ENCODE assay signal across 24 cellular contexts in the genomic region with DNA sequence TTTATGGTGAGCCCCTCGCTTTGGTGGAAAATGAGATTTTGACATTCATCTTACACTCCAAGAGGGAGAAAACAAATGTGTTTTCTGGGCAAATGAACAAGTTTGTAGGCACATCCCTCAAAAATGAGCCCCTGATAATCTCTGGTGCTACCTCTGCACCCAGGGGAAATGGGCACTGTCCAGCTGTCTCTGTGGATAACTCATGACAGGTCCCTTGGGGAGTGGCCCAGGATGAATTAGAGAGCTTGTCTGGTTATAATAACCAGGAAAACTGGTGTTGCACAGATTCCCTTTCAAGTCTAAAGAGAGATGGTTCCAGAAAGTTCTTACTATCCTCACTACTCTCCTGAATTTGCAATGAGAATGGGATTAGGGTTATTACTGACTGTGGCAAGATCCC. TPM values are rescaled to one million over a fixed set of nuclear protein-coding genes. Genes with fewer than 3 reads are reported as not detected.
DNase-seq lines count a peak whose midpoint lies in the region; ATAC-seq and TF ChIP-seq lines count a peak whose summit lies in the region.
"Had no signal": no experiment of that assay in that cellular context is flagged by ENCODE, and none has a peak within 500 bp of the region (broad histone marks: within the 10 kb centered on the region; RNA-seq: fewer than 3 reads in every experiment).

No MANE protein-coding gene starts in this region.

- H4K91ac ChIP-seq in mesenchymal stem cell (ENCODE audit: low read length): no peak overlapping the region

- H3K4me3 ChIP-seq in GM23248 (no peak overlapping the region; the same call in 1 of the 2 replicates), SJCRH30 (peak overlapping the region; percentile 38), mesenchymal stem cell (ENCODE audit: insufficient read depth in 1 of 2, low read depth in 1 of 2, low read length in 2 of 2) (peak overlapping the region in 1 of 2 experiments; percentile 48), thoracic aorta (peak overlapping the region; percentile 45)
- H3K4me3 ChIP-seq: adrenal gland, colonic mucosa, esophagus squamous epithelium, gastroesophageal sphincter, lung, Peyer's patch, prostate gland, spleen had no signal

- no peak overlapping the region for H2AK5ac ChIP-seq in mesenchymal stem cell (ENCODE audit: low read length, severe bottlenecking)

- no peak overlapping the region for H2BK120ac ChIP-seq in mesenchymal stem cell (ENCODE audit: low read depth, low read length)

- H3K27me3 ChIP-seq in GM23248 (replicated peaks; ENCODE audit: insufficient read depth) (no peaks in the 10 kb centered on the region), SJCRH30 (no peaks in the 10 kb centered on the region), mesenchymal stem cell (ENCODE audit: control insufficient read depth in 1 of 2, insufficient read depth in 1 of 2, low read length in 2 of 2) (no peaks in the 10 kb centered on the region), thoracic aorta (replicated peaks; ENCODE audit: insufficient read depth) (no peaks in the 10 kb centered on the region)
- H3K27me3 ChIP-seq: adrenal gland, colonic mucosa, esophagus squamous epithelium, gastroesophageal sphincter, Peyer's patch, spleen had no signal

- H3K4ac ChIP-seq in mesenchymal stem cell (ENCODE audit: low read depth in 1 of 2, low read length in 2 of 2): no peak overlapping the region

- H3K23ac ChIP-seq in mesenchymal stem cell (ENCODE audit: low read length in 2 of 2): no peak overlapping the region

- no peak overlapping the region for H3K14ac ChIP-seq in mesenchymal stem cell (ENCODE audit: low read length in 2 of 2)

- H4K20me1 ChIP-seq in GM23248 (ENCODE audit: insufficient read depth): no peaks in the 10 kb centered on the region

- H2BK12ac ChIP-seq in mesenchymal stem cell (ENCODE audit: low read length in 2 of 2): no peak overlapping the region

- H3K18ac ChIP-seq in mesenchymal stem cell (ENCODE audit: low read depth in 1 of 2, low read length in 2 of 2): no peak overlapping the region

- no peak overlapping the region for H3K27ac ChIP-seq in GM23248
- peak overlapping the region; percentile 98 for H3K27ac ChIP-seq in SJCRH30
- H3K27ac ChIP-seq in mesenchymal stem cell (ENCODE audit: low read length, poor library complexity, severe bottlenecking): no peak overlapping the region
- H3K27ac ChIP-seq in thoracic aorta: peak overlapping the region; percentile 65 to 71
- H3K27ac ChIP-seq: colonic mucosa, gastroesophageal sphincter, neutrophil, Peyer's patch, prostate gland had no signal

- H3K9me3 ChIP-seq in GM23248 (ENCODE audit: low read depth) (no peaks in the 10 kb centered on the region), SJCRH30 (replicated peaks) (no peaks in the 10 kb centered on the region), mesenchymal stem cell (ENCODE audit: control insufficient read depth, low read length) (no peaks in the 10 kb centered on the region), thoracic aorta (no peaks in the 10 kb centered on the region)
- H3K9me3 ChIP-seq: adrenal gland, colonic mucosa, esophagus squamous epithelium, gastroesophageal sphincter, neutrophil, Peyer's patch, prostate gland, spleen had no signal

- DNase-seq in GM23248 (no peak), SJCRH30 (peak; percentile 94 to 96), mesenchymal stem cell (no peak), thoracic aorta (ENCODE audit: low spot score) (no peak), 8988T (no peak), GM13977 (ENCODE audit: low spot score) (no peak), NCI-H526 (lab: John Stamatoyannopoulos, UW) (no peak)
- DNase-seq: activated CD8-positive, alpha-beta memory T cell treated with anti-CD3 and anti-CD28 coated beads for 24 hours; activated naive CD4-positive, alpha-beta T cell; activated T-cell treated with anti-CD3 and anti-CD28 coated beads, Interleukin-2, amount 50 U/mL, for 1 hour; CD4-positive, CD25-positive, alpha-beta regulatory T cell; esophagus squamous epithelium; HFFc6; NCI-H1930; Peyer's patch; spleen; stimulated activated CD4-positive, alpha-beta T cell treated with anti-CD3 and anti-CD28 coated beads, Interleukin-2, amount 100 ng/mL, for 48 hours had no signal

- no peak overlapping the region for H2BK5ac ChIP-seq in mesenchymal stem cell (ENCODE audit: low read depth, low read length, poor library complexity, severe bottlenecking)

- TF ChIP-seq CTCF in thoracic aorta (IDR thresholded peaks at IDR 0.05) (no peak), GM13977 (IDR thresholded peaks at IDR 0.05; ENCODE audit: extremely low read depth, insufficient read depth, missing control alignments) (no peak)

- 17 to 31% methylated on average over 1 of the region's 1 CpG for WGBS in GM23248 (ENCODE audit: low coverage in 1 of 2, low lambda C conversion rate in 2 of 2, missing lambda C conversion rate in 2 of 2), 2 experiments
- WGBS in mesenchymal stem cell: no CpG with 5 or more reads among the region's 1 CpG

- no peak for ATAC-seq in thoracic aorta (ENCODE audit: insufficient number of reproducible peaks, low FRiP score, low read depth)
- ATAC-seq: stimulated activated memory B cell treated with anti-CD40 and anti-IgM and Interleukin-4, amounts not matched to agents 10 μg/mL and 1 μg/mL and 100 μg/mL, for 72 hours had no signal

- H2AFZ ChIP-seq in GM23248: no peak overlapping the region
- H2AFZ ChIP-seq in mesenchymal stem cell (ENCODE audit: low read depth, low read length): no peak overlapping the region

- H3K4me2 ChIP-seq in GM23248 (ENCODE audit: unreplicated experiment) (peak overlapping the region; percentile 42), mesenchymal stem cell (ENCODE audit: low read length, poor library complexity, severe bottlenecking) (no peak overlapping the region)

- H4K8ac ChIP-seq in mesenchymal stem cell (ENCODE audit: low read length): no peak overlapping the region

- in situ Hi-C loops in GM23248 (cut with MboI): no loop called here
- in situ Hi-C loops in GM13977 (cut with MboI; ENCODE audit: low pct_unique_long_range_greater_than_20kb, low sequenced_read_pairs, unreplicated experiment): no loop called here

- no peaks in the 10 kb centered on the region for H3K79me2 ChIP-seq in GM23248 (ENCODE audit: insufficient read depth)

- no peaks in the 10 kb centered on the region for H3K79me1 ChIP-seq in mesenchymal stem cell (replicated peaks; ENCODE audit: low read length, poor library complexity, severe bottlenecking)

- H3K9me2 ChIP-seq in GM23248 (ENCODE audit: insufficient read depth): no peaks in the 10 kb centered on the region

- H3K4me1 ChIP-seq in GM23248 (ENCODE audit: insufficient read depth): no peaks in the 10 kb centered on the region
- peaks cover 51% of the 10 kb centered on the region for H3K4me1 ChIP-seq in SJCRH30
- H3K4me1 ChIP-seq in mesenchymal stem cell (ENCODE audit: control insufficient read depth, insufficient read depth, low read depth, low read length): peaks cover 4% of the 10 kb centered on the region
- peaks cover 25 to 55% of the 10 kb centered on the region in 2 donors for H3K4me1 ChIP-seq in thoracic aorta (ENCODE audit: control insufficient read depth in 1 of 2, low read depth in 2 of 2)
- H3K4me1 ChIP-seq: colonic mucosa, prostate gland had no signal

- no peak overlapping the region; the same call in 1 of the 2 replicates for H3K9ac ChIP-seq in GM23248
- peak overlapping the region; percentile 51 for H3K9ac ChIP-seq in mesenchymal stem cell (ENCODE audit: low read length)

- no peaks in the 10 kb centered on the region for H3K36me3 ChIP-seq in GM23248 (ENCODE audit: low read depth)
- H3K36me3 ChIP-seq in SJCRH30: peaks cover 26% of the 10 kb centered on the region
- peaks cover 5 to 59% of the 10 kb centered on the region in 2 experiments for H3K36me3 ChIP-seq in mesenchymal stem cell (ENCODE audit: control insufficient read depth in 1 of 2, insufficient read depth in 2 of 2, low read depth in 1 of 2, low read length in 2 of 2)
- H3K36me3 ChIP-seq in thoracic aorta: peaks cover 3% of the 10 kb centered on the region
- H3K36me3 ChIP-seq: adrenal gland, colonic mucosa, neutrophil, Peyer's patch, prostate gland had no signal

- H3F3A ChIP-seq in GM23248 (ENCODE audit: insufficient read depth): 0 out of 2 replicates have a peak, but pooled peaks cover 4% of the 10 kb centered on the region

- H2BK15ac ChIP-seq in mesenchymal stem cell (ENCODE audit: low read depth, poor library complexity, severe bottlenecking): no peak overlapping the region

RNA-seq across cellular contexts. Expression of a gene that starts 7.5 kb away (rescaled TPM):
- not detected in 2 replicates for total RNA-seq in GM23248 (2014; rRNA removed; shearing (Covaris generic))
- 0.11 and 0.46 TPM in 2 replicates for polyA plus RNA-seq in GM23248 (2016; fragmentation: Nextera tagmentation; extraction: Ambion mirVana)
- 21.2 and 26.6 TPM in 2 replicates for total RNA-seq in SJCRH30 (2014; rRNA removed; shearing (Covaris generic))
- polyA plus RNA-seq in mesenchymal stem cell (2013, experiment 1 of 2): 0.15 TPM
- polyA plus RNA-seq in mesenchymal stem cell (2013, experiment 2 of 2): 0.36 TPM
- total RNA-seq in thoracic aorta: 1 to 10 TPM; 5.0 to 5.4 TPM

Comparison
In these comparisons a context has a peak if more than half of its experiments do, and no peak if none do; other contexts are left out.
1. DNase-seq: peak in SJCRH30 (2 of 2); none in GM23248 (single experiment), mesenchymal stem cell (single experiment), thoracic aorta (single experiment), 8988T (single experiment), GM13977 (single experiment) and NCI-H526 (0 of 2).
2. H3K27ac ChIP-seq: peak in SJCRH30 (single experiment) and thoracic aorta (2 of 2); none in GM23248 (single experiment) and mesenchymal stem cell (single experiment).